Comparison of ENCODE assay signal across 11 cellular contexts in genomic region chr5:37786855-37787254, GRCh38. TPM values are rescaled to one million over a fixed set of nuclear protein-coding genes. Genes with fewer than 3 reads are reported as not detected.
A peak's percentile ranks its signal among the peaks of the same experiment; 100 is the strongest.
DNase-seq lines count a peak whose midpoint lies in the region; ATAC-seq and TF ChIP-seq lines count a peak whose summit lies in the region.
"Had no signal": no experiment of that assay in that cellular context is flagged by ENCODE, and none has a peak within 500 bp of the region (broad histone marks: within the 10 kb centered on the region; RNA-seq: fewer than 3 reads in every experiment).

No MANE protein-coding gene starts in this region.

- H3K4me1 ChIP-seq in foreskin keratinocyte = no peaks in the 10 kb centered on the region
- H3K4me1 ChIP-seq: BLaER1 had no signal

- no peak overlapping the region for H3K27ac ChIP-seq in foreskin keratinocyte
- H3K27ac ChIP-seq: BLaER1 had no signal

- H3K4me3 ChIP-seq in AG10803 (ENCODE audit: low read length) = no peak overlapping the region
- H3K4me3 ChIP-seq: BLaER1 had no signal

- TF ChIP-seq CTCF in AG10803 (conservative IDR thresholded peaks at IDR 0.05; ENCODE audit: low read length) (no peak), foreskin keratinocyte (conservative IDR thresholded peaks at IDR 0.05) (no peak)

- H3K27me3 ChIP-seq in foreskin keratinocyte = no peaks in the 10 kb centered on the region
- H3K27me3 ChIP-seq: BLaER1 had no signal

- peak; percentile 94 for ATAC-seq in foreskin keratinocyte
- no peak for ATAC-seq in HG03457 (IDR thresholded peaks at IDR 0.05; ENCODE audit: unreplicated experiment)
- ATAC-seq in HG02884 (IDR thresholded peaks at IDR 0.05; ENCODE audit: unreplicated experiment) = no peak
- ATAC-seq in HG03342 (IDR thresholded peaks at IDR 0.05; ENCODE audit: unreplicated experiment) = no peak
- ATAC-seq: stimulated activated effector memory CD8-positive, alpha-beta T cell treated with anti-CD3 and anti-CD28 coated beads, Interleukin-12 subunit alpha, Interleukin-12 subunit beta, amount 100 ng/mL, for 72 hours had no signal

- DNase-seq in AG10803 (ENCODE audit: low read depth) (peak; percentile 91), HS-5 (ENCODE audit: low read depth) (peak; percentile 87), amniotic epithelial cell (ENCODE audit: low read depth) (peak; percentile 75), foreskin keratinocyte (peak in 1 of 2 donors; percentile 75)
- DNase-seq in activated CD4-positive, CD25-positive, alpha-beta regulatory T cell treated with anti-CD3 and anti-CD28 coated beads, Interleukin-2, amount 50 U/mL, for 72 hours = no peak
- DNase-seq: activated naive CD8-positive, alpha-beta T cell treated with anti-CD3 and anti-CD28 coated beads, Interleukin-2, amount 10 ng/mL, durations not matched to agents 7 days and 5 days had no signal

RNA-seq across cellular contexts. Expression of gene GDNF, which starts 53.0 kb away (rescaled TPM):
- total RNA-seq in foreskin keratinocyte = 1.1 and 1.7 TPM in 2 replicates
- polyA plus RNA-seq in foreskin keratinocyte = 0.62 and 1.1 TPM in 2 replicates
- total RNA-seq: activated naive CD8-positive, alpha-beta T cell treated with anti-CD3 and anti-CD28 coated beads, Interleukin-2, amount 10 ng/mL, durations not matched to agents 7 days and 5 days had no signal
